Comparison of ENCODE assay signal across 1 cellular context in the genomic region with DNA sequence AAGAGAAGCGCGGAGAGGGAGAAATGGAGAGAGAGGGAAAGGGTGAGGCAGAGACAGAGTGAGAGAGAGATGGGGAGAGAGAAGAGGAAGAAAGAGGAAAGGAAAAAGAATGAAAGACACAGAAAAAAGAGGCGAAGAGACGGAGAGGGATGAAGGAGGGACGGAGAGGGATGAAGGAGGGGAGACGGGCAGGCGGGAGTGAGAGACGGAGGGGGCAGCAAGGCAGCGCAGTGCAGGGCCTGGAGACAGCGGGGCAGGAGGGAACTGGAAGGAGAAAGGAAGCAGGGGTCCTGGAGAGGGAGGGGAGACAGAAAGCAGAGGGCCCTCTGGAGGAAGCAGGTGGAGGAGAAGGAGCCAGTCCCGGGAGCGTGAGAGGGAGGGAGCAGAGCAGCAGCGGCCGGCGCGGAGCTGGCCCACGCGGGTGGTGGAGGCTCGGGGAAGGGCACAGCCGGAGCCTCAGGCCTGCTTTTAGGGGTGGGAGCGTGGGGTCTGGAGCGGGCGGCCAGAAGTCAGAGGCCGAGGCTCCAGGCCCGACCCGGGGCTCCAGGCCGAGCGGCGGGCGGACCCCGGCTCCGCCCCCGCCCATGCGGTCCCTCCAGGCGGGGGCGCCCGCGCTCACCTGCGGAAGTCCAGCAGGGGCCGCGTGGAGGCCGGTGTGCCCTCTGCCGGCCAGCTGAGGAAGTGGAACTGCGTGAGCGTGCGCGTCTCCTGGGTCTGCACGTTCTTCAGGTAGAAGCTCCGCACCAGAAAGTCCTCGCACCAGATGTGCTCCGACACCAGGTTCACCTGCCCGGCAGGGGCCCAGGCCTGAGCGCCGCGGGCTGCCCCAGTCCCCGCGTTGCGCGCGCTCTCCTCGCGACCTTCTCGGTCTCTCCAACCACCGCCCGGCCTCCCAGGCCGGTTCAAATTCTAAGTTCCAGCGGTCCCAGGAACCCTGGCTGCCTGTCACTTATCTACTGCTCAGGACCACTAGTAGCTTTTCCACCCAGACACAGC.
A peak's percentile ranks its signal among the peaks of the same experiment; 100 is the strongest.
TF ChIP-seq lines count a peak whose summit lies in the region.

No MANE protein-coding gene starts in this region.

TF ChIP-seq in GM12878, 131 proteins besides CTCF, POLR2A, EP300 and RAD21 (continued from another document and continues in another):
- TF ChIP-seq JUNB (IDR thresholded peaks at IDR 0.05), result no peak
- TF ChIP-seq CEBPB (IDR thresholded peaks at IDR 0.05; ENCODE audit: borderline replicate concordance in 1 of 2, low read depth in 2 of 2, low read length in 2 of 2), result no peak
- TF ChIP-seq PBX3 (IDR thresholded peaks at IDR 0.05; ENCODE audit: insufficient replicate concordance, low read depth, low read length), result no peak
- TF ChIP-seq CREM (IDR thresholded peaks at IDR 0.05; ENCODE audit: low read depth), result peak; percentile 68
- TF ChIP-seq YBX1 (IDR thresholded peaks at IDR 0.05), result 0 out of 2 replicates have a peak, but pooled peaks have one; percentile 55
- TF ChIP-seq SIX5 (IDR thresholded peaks at IDR 0.05; ENCODE audit: low read depth, low read length, severe bottlenecking), result no peak
- TF ChIP-seq BCL11A (IDR thresholded peaks at IDR 0.05; ENCODE audit: low read depth, low read length), result no peak
- peak; percentile 74 for TF ChIP-seq SPI1 (IDR thresholded peaks at IDR 0.05; ENCODE audit: borderline replicate concordance, insufficient read depth, low read depth, low read length)
- no peak for TF ChIP-seq RBBP5 (conservative IDR thresholded peaks at IDR 0.05)
- no peak for TF ChIP-seq KAT2A (conservative IDR thresholded peaks at IDR 0.05; ENCODE audit: control insufficient read depth, low read depth, low read length)
- peak; percentile 80 for TF ChIP-seq YY1 (IDR thresholded peaks at IDR 0.05; ENCODE audit: low read depth, low read length)
- TF ChIP-seq CBX3 (IDR thresholded peaks at IDR 0.05; ENCODE audit: borderline replicate concordance, low read depth), result no peak
- peak; percentile 90 to 95 for TF ChIP-seq BHLHE40 (IDR thresholded peaks at IDR 0.05; ENCODE audit: borderline replicate concordance in 1 of 2, low read depth in 2 of 2, low read length in 1 of 2)
- TF ChIP-seq CHD1 (IDR thresholded peaks at IDR 0.05; ENCODE audit: low read depth, low read length), result no peak
- no peak for TF ChIP-seq SMAD1 (IDR thresholded peaks at IDR 0.05; ENCODE audit: low read depth, partially characterized antibody)
- TF ChIP-seq MTA3 (IDR thresholded peaks at IDR 0.05; ENCODE audit: borderline replicate concordance, low read length), result no peak
- TF ChIP-seq POU2F2 (IDR thresholded peaks at IDR 0.05; ENCODE audit: borderline replicate concordance, low read depth, low read length), result peak; percentile 58; the same call in 1 of the 3 replicates
- no peak; the same call in 1 of the 2 replicates for TF ChIP-seq TAF1 (IDR thresholded peaks at IDR 0.05; ENCODE audit: borderline replicate concordance, low read depth, low read length)
- TF ChIP-seq TBL1XR1 (IDR thresholded peaks at IDR 0.05; ENCODE audit: low read depth, low read length), result no peak; the same call in 1 of the 2 replicates
- TF ChIP-seq, protein P1, sequence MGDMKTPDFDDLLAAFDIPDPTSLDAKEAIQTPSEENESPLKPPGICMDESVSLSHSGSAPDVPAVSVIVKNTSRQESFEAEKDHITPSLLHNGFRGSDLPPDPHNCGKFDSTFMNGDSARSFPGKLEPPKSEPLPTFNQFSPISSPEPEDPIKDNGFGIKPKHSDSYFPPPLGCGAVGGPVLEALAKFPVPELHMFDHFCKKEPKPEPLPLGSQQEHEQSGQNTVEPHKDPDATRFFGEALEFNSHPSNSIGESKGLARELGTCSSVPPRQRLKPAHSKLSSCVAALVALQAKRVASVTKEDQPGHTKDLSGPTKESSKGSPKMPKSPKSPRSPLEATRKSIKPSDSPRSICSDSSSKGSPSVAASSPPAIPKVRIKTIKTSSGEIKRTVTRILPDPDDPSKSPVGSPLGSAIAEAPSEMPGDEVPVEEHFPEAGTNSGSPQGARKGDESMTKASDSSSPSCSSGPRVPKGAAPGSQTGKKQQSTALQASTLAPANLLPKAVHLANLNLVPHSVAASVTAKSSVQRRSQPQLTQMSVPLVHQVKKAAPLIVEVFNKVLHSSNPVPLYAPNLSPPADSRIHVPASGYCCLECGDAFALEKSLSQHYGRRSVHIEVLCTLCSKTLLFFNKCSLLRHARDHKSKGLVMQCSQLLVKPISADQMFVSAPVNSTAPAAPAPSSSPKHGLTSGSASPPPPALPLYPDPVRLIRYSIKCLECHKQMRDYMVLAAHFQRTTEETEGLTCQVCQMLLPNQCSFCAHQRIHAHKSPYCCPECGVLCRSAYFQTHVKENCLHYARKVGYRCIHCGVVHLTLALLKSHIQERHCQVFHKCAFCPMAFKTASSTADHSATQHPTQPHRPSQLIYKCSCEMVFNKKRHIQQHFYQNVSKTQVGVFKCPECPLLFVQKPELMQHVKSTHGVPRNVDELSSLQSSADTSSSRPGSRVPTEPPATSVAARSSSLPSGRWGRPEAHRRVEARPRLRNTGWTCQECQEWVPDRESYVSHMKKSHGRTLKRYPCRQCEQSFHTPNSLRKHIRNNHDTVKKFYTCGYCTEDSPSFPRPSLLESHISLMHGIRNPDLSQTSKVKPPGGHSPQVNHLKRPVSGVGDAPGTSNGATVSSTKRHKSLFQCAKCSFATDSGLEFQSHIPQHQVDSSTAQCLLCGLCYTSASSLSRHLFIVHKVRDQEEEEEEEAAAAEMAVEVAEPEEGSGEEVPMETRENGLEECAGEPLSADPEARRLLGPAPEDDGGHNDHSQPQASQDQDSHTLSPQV (IDR thresholded peaks at IDR 0.05), result peak; percentile 96
- peak; percentile 84 for TF ChIP-seq IKZF1 (conservative IDR thresholded peaks at IDR 0.05)
- peak; percentile 46; the same call in 1 of the 2 replicates for TF ChIP-seq POLR2AphosphoS5 (IDR thresholded peaks at IDR 0.05; ENCODE audit: low read length)
- no peak for TF ChIP-seq IRF3 (IDR thresholded peaks at IDR 0.05)
- TF ChIP-seq PAX8 (IDR thresholded peaks at IDR 0.05), result no peak
- TF ChIP-seq USF1 (IDR thresholded peaks at IDR 0.05; ENCODE audit: borderline replicate concordance, extremely low read length, insufficient read depth, low read depth, low read length), result no peak
- TF ChIP-seq SKIL (IDR thresholded peaks at IDR 0.05; ENCODE audit: low read depth, poor library complexity, severe bottlenecking), result no peak
- TF ChIP-seq NBN (IDR thresholded peaks at IDR 0.05), result no peak; the same call in 1 of the 2 replicates
- TF ChIP-seq, protein P2, sequence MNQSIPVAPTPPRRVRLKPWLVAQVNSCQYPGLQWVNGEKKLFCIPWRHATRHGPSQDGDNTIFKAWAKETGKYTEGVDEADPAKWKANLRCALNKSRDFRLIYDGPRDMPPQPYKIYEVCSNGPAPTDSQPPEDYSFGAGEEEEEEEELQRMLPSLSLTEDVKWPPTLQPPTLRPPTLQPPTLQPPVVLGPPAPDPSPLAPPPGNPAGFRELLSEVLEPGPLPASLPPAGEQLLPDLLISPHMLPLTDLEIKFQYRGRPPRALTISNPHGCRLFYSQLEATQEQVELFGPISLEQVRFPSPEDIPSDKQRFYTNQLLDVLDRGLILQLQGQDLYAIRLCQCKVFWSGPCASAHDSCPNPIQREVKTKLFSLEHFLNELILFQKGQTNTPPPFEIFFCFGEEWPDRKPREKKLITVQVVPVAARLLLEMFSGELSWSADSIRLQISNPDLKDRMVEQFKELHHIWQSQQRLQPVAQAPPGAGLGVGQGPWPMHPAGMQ (IDR thresholded peaks at IDR 0.05; ENCODE audit: borderline replicate concordance), result no peak
- TF ChIP-seq E4F1 (IDR thresholded peaks at IDR 0.05; ENCODE audit: borderline replicate concordance, partially characterized antibody), result no peak
- TF ChIP-seq ASH2L (IDR thresholded peaks at IDR 0.05; ENCODE audit: borderline replicate concordance, low read depth), result no peak
- TF ChIP-seq RB1 (IDR thresholded peaks at IDR 0.05; ENCODE audit: borderline replicate concordance), result peak; percentile 92; the same call in 1 of the 2 replicates
- TF ChIP-seq ZSCAN29 (IDR thresholded peaks at IDR 0.05), result peak; percentile 73; the same call in 1 of the 2 replicates
- no peak for TF ChIP-seq ZBED1 (IDR thresholded peaks at IDR 0.05; ENCODE audit: borderline replicate concordance)
- no peak for TF ChIP-seq MYB (IDR thresholded peaks at IDR 0.05; ENCODE audit: borderline replicate concordance, low read depth, low read length)
- TF ChIP-seq ETV6 (conservative IDR thresholded peaks at IDR 0.05 in 1 of 2, IDR thresholded peaks at IDR 0.05 in 1 of 2; ENCODE audit: borderline replicate concordance in 1 of 2, low read depth in 1 of 2), result no peak
- TF ChIP-seq ZBTB4 (CRISPR knock-in tag; IDR thresholded peaks at IDR 0.05), result no peak
- TF ChIP-seq STAT3 (IDR thresholded peaks at IDR 0.05; ENCODE audit: low read depth, low read length), result no peak
- TF ChIP-seq CREB1 (IDR thresholded peaks at IDR 0.05; ENCODE audit: low read depth), result peak; percentile 63; the same call in 1 of the 2 replicates
- TF ChIP-seq NFYA (IDR thresholded peaks at IDR 0.05; ENCODE audit: borderline replicate concordance, low read depth, low read length), result no peak
- no peak for TF ChIP-seq ZNF622 (IDR thresholded peaks at IDR 0.05)
- no peak for TF ChIP-seq SMAD5 (IDR thresholded peaks at IDR 0.05; ENCODE audit: low read depth)
- no peak for TF ChIP-seq SUPT20H (IDR thresholded peaks at IDR 0.05; ENCODE audit: borderline replicate concordance, control insufficient read depth, low read depth, low read length)
- TF ChIP-seq TCF12 (IDR thresholded peaks at IDR 0.05; ENCODE audit: low read depth, low read length), result peak; percentile 53
